ENCODE assay signal across 20 cellular contexts in genomic region chr11:121500275-121500674, GRCh38.
"Had no signal": no experiment of that assay in that cellular context is flagged by ENCODE, and none has a peak within 500 bp of the region (broad histone marks: within the 10 kb centered on the region; RNA-seq: fewer than 3 reads in every experiment).

No MANE protein-coding gene starts in this region.

- H3K36me3 ChIP-seq: cardiac muscle cell, colonic mucosa, gastrocnemius medialis, uterus had no signal

- H3K4me3 ChIP-seq: ascending aorta, cardiac muscle cell, colonic mucosa, gastrocnemius medialis, right lobe of liver, thoracic aorta, uterus had no signal

- ATAC-seq: gastrocnemius medialis, left cardiac atrium, WTC11 had no signal

- H3K27ac ChIP-seq: ascending aorta, cardiac muscle cell, colonic mucosa, gastrocnemius medialis, right lobe of liver, thoracic aorta, uterus had no signal

- H3K9me3 ChIP-seq: ascending aorta, colonic mucosa, gastrocnemius medialis, right lobe of liver, thoracic aorta, uterus had no signal

- H3K4me1 ChIP-seq: ascending aorta, colonic mucosa, gastrocnemius medialis, right lobe of liver, uterus had no signal

- H3K4me3 Mint-ChIP-seq: brain, WTC11 had no signal

- DNase-seq: activated CD4-positive, alpha-beta T cell treated with anti-CD3 and anti-CD28 coated beads, Interleukin-2, amount 50 U/mL, for 48 hours; activated naive CD4-positive, alpha-beta T cell; cerebellar nuclear complex; colonic mucosa; effector memory CD4-positive, alpha-beta T cell; gastrocnemius medialis; glutamatergic neuron; left cardiac atrium; mammary epithelial cell; right lobe of liver; stimulated activated CD4-positive, alpha-beta T cell treated with anti-CD3 and anti-CD28 coated beads, Interleukin-2, amount 100 ng/mL, for 48 hours; stimulated activated naive CD4-positive, alpha-beta T cell treated with Interleukin-2 at 50 U/mL for 16 hours; T-helper 2 cell; trophoblast cell; uterus had no signal

- H3K27ac Mint-ChIP-seq: WTC11 had no signal
